9 cellular contexts compared by ENCODE assay signal in the genomic region with DNA sequence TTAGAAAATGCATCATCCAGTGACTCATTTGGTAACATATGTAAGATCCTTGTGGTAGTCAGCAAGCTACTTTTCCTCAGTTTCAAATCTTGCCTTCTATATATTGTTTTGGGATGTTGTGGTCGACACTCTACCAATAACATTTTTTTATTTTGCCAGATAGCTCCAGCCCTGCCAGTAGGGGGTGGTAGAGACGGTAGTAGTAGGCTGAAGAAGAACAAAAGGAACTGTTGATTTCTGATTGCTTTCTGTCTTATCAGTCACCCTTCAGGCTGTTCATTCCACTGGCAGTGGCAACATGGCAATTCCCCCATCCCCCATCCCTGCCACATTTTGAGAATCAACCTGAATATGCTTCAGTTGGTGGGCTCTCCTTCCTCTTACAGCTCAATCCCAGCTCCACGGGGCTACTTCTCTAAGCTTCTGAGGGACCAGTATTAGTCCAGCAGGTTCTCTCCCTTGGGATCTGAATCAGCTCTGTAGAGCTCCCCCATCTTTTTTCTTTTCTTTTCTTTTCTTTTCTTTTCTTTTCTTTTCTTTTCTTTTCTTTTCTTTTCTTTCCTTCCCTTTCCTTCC.
A peak's percentile ranks its signal among the peaks of the same experiment; 100 is the strongest.
DNase-seq lines count a peak whose midpoint lies in the region; ATAC-seq and TF ChIP-seq lines count a peak whose summit lies in the region.
"Had no signal": no experiment of that assay in that cellular context is flagged by ENCODE, and none has a peak within 500 bp of the region (broad histone marks: within the 10 kb centered on the region; RNA-seq: fewer than 3 reads in every experiment).

No MANE protein-coding gene starts in this region.

- H3K27me3 ChIP-seq in prostate gland (replicated peaks; ENCODE audit: insufficient read depth) = no peaks in the 10 kb centered on the region

- H3K4me3 ChIP-seq in AG10803 (ENCODE audit: low read length) (no peak overlapping the region), NB4 (ENCODE audit: low read depth, low read length) (no peak overlapping the region), choroid plexus epithelial cell (ENCODE audit: low read depth, low read length) (no peak overlapping the region), prostate gland (no peak overlapping the region)

- H3K9me3 ChIP-seq in prostate gland = no peaks in the 10 kb centered on the region

- intact Hi-C loops in prostate gland (cut with DNase I) = no loop called here

- no peak for DNase-seq in AG10803 (ENCODE audit: low read depth)
- peak; percentile 52 for DNase-seq in NB4 (ENCODE audit: low read depth)
- DNase-seq in choroid plexus epithelial cell (ENCODE audit: low read depth) = no peak
- no peak for DNase-seq in effector CD8-positive, alpha-beta T cell (lab: John Stamatoyannopoulos, UW)
- no peak for DNase-seq in prostate gland (ENCODE audit: low spot score)
- DNase-seq: CD8-positive, alpha-beta memory T cell had no signal

- WGBS in prostate gland = 80% methylated on average over 3 of the region's 3 CpGs

- no peaks in the 10 kb centered on the region for H3K4me1 ChIP-seq in prostate gland (replicated peaks)

- H3K36me3 ChIP-seq in prostate gland = no peaks in the 10 kb centered on the region

- H3K27ac ChIP-seq in prostate gland = no peak overlapping the region

- TF ChIP-seq CTCF in AG10803 (conservative IDR thresholded peaks at IDR 0.05; ENCODE audit: low read length) = peak; percentile 21
- TF ChIP-seq CTCF in NB4 (IDR thresholded peaks at IDR 0.05; ENCODE audit: low read depth, low read length) = peak; percentile 59
- peak; percentile 42 for TF ChIP-seq CTCF in choroid plexus epithelial cell (conservative IDR thresholded peaks at IDR 0.05; ENCODE audit: low read depth, low read length)
- no peak for TF ChIP-seq CTCF in prostate gland (IDR thresholded peaks at IDR 0.05)

- TF ChIP-seq POLR2A in NB4 (IDR thresholded peaks at IDR 0.05; ENCODE audit: extremely low read depth, insufficient read length) (no peak), prostate gland (IDR thresholded peaks at IDR 0.05) (no peak)

- ATAC-seq in GM19351 (IDR thresholded peaks at IDR 0.05; ENCODE audit: unreplicated experiment) (peak; percentile 75), HG03280 (IDR thresholded peaks at IDR 0.05; ENCODE audit: unreplicated experiment) (no peak), GM18858 (IDR thresholded peaks at IDR 0.05; ENCODE audit: unreplicated experiment) (no peak)

Comparison
In these comparisons a context has a peak if more than half of its experiments do, and no peak if none do; other contexts are left out.
1. CTCF ChIP-seq: peak in AG10803 (single experiment), NB4 (single experiment) and choroid plexus epithelial cell (single experiment); none in prostate gland (0 of 4).